In genomic region chr15:36807134-36807764, GRCh38 we compare ENCODE assay signal across 22 cellular contexts.
"Had no signal": no experiment of that assay in that cellular context is flagged by ENCODE, and none has a peak within 500 bp of the region (broad histone marks: within the 10 kb centered on the region; RNA-seq: fewer than 3 reads in every experiment).

No MANE protein-coding gene starts in this region.

- ATAC-seq: activated CD4-positive, CD25-positive, alpha-beta regulatory T cell treated with anti-CD3 and anti-CD28 coated beads, Interleukin-2, amount 50 U/mL, for 24 hours; activated CD8-positive, alpha-beta T cell treated with anti-CD3 and anti-CD28 coated beads, Interleukin-2, amount 10 ng/mL, durations not matched to agents 7 days and 5 days; body of pancreas; gastrocnemius medialis; stimulated activated naive CD8-positive, alpha-beta T cell treated with anti-CD3 and anti-CD28 coated beads, Interleukin-15, Interleukin-2, amounts not matched to agents 100 U/mL and 50 U/mL, for 24 hours had no signal

- H3K27ac ChIP-seq: gastrocnemius medialis, right atrium auricular region, SK-N-MC, skin epidermis had no signal

- H3K27me3 ChIP-seq: body of pancreas, gastrocnemius medialis, heart left ventricle, right atrium auricular region had no signal

- DNase-seq: activated CD4-positive, alpha-beta T cell treated with anti-CD3 and anti-CD28 coated beads, Interleukin-2, amount 10 ng/mL, durations not matched to agents 7 days and 5 days; activated CD8-positive, alpha-beta T cell treated with anti-CD3 and anti-CD28 coated beads, Interleukin-2, amount 10 ng/mL, durations not matched to agents 7 days and 5 days; activated naive CD4-positive, alpha-beta T cell treated with Interleukin-2 at 50 U/mL for 16 hours; activated naive CD8-positive, alpha-beta T cell treated with anti-CD3 and anti-CD28 coated beads, Interleukin-2, amount 10 ng/mL, durations not matched to agents 7 days and 5 days; activated T-cell treated with anti-CD3 and anti-CD28 coated beads, Interleukin-2, amount 50 U/mL, for 24 hours; amygdala; body of pancreas; caudate nucleus; endodermal cell; gastrocnemius medialis; heart left ventricle; nephron progenitor cell; nucleus accumbens; posterior cingulate gyrus; stimulated activated naive CD8-positive, alpha-beta T cell treated with anti-CD3 and anti-CD28 coated beads, Interleukin-15, Interleukin-2, amounts not matched to agents 100 U/mL and 50 U/mL, for 24 hours; T-helper 1 cell; T-helper 9 cell had no signal

- H3K36me3 ChIP-seq: gastrocnemius medialis, right atrium auricular region had no signal

- H3K9me3 ChIP-seq: body of pancreas, gastrocnemius medialis, heart left ventricle, right atrium auricular region had no signal

- H3K4me3 ChIP-seq: body of pancreas, gastrocnemius medialis, heart left ventricle, lung, right atrium auricular region, SK-N-MC, skin epidermis had no signal

- H3K4me1 ChIP-seq: right atrium auricular region had no signal
